ENCODE assay signal across 18 cellular contexts in the genomic region with DNA sequence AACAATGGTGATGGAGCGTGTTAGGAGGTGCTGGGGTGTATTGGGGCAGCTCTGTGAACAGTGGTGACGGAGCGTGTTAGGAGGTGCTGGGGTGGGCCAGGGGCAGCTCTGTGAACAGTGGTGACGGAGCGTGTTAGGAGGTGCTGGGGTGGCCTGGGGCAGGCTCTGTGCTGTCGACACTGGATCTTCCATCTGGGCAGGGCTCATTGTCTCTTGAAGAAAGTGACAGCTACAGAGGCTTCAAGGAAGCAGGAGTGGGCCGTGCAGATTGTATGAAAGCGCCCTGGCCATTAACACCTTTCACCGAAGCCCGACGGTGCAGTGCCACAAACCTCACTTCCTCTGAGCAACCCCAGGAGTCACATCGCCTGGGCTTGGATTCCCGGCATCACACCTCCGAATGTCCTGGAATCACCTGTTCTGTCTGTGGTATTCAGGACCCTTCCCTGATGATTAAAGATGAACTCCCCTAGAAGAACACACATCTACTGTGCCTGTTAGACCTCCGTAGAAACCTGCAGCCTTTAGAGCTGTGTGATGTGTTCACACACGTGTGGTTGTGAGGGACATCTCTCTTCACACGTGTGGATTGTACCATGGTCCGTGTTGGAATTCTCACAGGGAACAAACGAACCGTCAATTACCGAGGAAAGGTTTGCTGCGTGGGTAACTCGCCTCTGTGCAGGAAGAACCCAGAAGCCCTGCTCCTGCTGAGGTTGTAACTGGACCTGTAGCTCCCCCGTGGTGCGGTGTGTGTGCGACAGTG.
"Had no signal": no experiment of that assay in that cellular context is flagged by ENCODE, and none has a peak within 500 bp of the region (broad histone marks: within the 10 kb centered on the region; RNA-seq: fewer than 3 reads in every experiment).

No MANE protein-coding gene starts in this region.

- H3K9me3 Mint-ChIP-seq: mesothelial cell of epicardium had no signal

- H3K27me3 ChIP-seq: foreskin keratinocyte, hepatocyte had no signal

- H2AFZ ChIP-seq: hepatocyte had no signal

- H3K27ac Mint-ChIP-seq: mesothelial cell of epicardium had no signal

- H3K4me3 Mint-ChIP-seq: mesothelial cell of epicardium had no signal

- H3K79me2 ChIP-seq: hepatocyte had no signal

- H3K36me3 Mint-ChIP-seq: mesothelial cell of epicardium had no signal

- H3K27ac ChIP-seq: coronary artery, dorsolateral prefrontal cortex, esophagus muscularis mucosa, foreskin keratinocyte, gastroesophageal sphincter, heart left ventricle, hepatocyte, left lung, lower lobe of right lung had no signal

- H3K4me2 ChIP-seq: hepatocyte had no signal

- H3K4me1 ChIP-seq: esophagus muscularis mucosa, foreskin keratinocyte, gastroesophageal sphincter, heart left ventricle, left lung, lower lobe of right lung had no signal

- H3K9me3 ChIP-seq: esophagus muscularis mucosa, gastroesophageal sphincter, heart left ventricle, left lung, lower lobe of right lung, mucosa of descending colon had no signal

- ATAC-seq: foreskin keratinocyte, gastroesophageal sphincter, heart left ventricle, left cardiac atrium, left lung, left ventricle myocardium superior, lower lobe of right lung, mucosa of descending colon had no signal

- DNase-seq: dermis blood vessel endothelial cell; dorsolateral prefrontal cortex; effector CD4-positive, alpha-beta T cell; effector memory CD4-positive, alpha-beta T cell; foreskin keratinocyte; heart left ventricle; hypothalamus; left cardiac atrium; left lung; left ventricle myocardium superior; lower lobe of right lung; mesenchymal stem cell; mucosa of descending colon had no signal
